ENCODE assay signal across 7 cellular contexts in the genomic region with DNA sequence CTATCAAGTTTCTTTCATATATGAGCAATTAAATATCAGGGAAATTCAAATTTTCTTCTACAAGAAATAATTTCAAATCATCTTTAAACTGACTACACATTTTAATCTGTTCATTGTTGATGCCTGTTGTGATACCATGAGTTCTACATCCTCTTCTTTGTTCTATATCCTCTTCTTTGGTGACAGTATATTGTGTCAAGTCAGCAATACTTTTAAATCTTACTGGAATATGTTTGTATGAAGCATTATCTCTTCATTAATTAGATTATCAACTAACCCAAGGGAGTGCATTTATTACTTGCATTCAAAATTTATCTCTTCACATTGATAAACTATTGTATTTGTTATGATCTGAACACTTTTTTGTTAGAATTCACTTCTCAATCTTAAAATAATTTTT.
"Had no signal": no experiment of that assay in that cellular context is flagged by ENCODE, and none has a peak within 500 bp of the region (broad histone marks: within the 10 kb centered on the region; RNA-seq: fewer than 3 reads in every experiment).

No MANE protein-coding gene starts in this region.

- H3K27ac ChIP-seq: GM23248, HL-60 had no signal

- H3K4me3 ChIP-seq: GM23248 had no signal

- H2AFZ ChIP-seq: GM23248 had no signal

- DNase-seq: GM23248, GOT3, H9, HCEC 1CT, KG1 had no signal

- FAIRE-seq: H54 had no signal

- H3K9ac ChIP-seq: GM23248 had no signal
